2 cellular contexts compared by ENCODE assay signal in genomic region chr22:37589607-37590006, GRCh38.
TF ChIP-seq lines count a peak whose summit lies in the region.

No MANE protein-coding gene starts in this region.

TF ChIP-seq in IMR-90, 13 proteins besides CTCF, POLR2A, EP300 and RAD21:
- TF ChIP-seq CEBPB (IDR thresholded peaks at IDR 0.05; ENCODE audit: low read depth, low read length) (no peak), BHLHE40 (IDR thresholded peaks at IDR 0.05; ENCODE audit: low read depth, low read length) (no peak), NFE2L2 (IDR thresholded peaks at IDR 0.05; ENCODE audit: low read depth, low read length) (no peak), FOS (IDR thresholded peaks at IDR 0.05; ENCODE audit: low read depth, low read length) (no peak), MAFK (IDR thresholded peaks at IDR 0.05; ENCODE audit: low read depth, low read length) (no peak), RCOR1 (IDR thresholded peaks at IDR 0.05; ENCODE audit: insufficient replicate concordance, low read length) (no peak), MXI1 (IDR thresholded peaks at IDR 0.05; ENCODE audit: borderline replicate concordance, low read depth, low read length) (no peak)
- TF ChIP-seq, protein P1, sequence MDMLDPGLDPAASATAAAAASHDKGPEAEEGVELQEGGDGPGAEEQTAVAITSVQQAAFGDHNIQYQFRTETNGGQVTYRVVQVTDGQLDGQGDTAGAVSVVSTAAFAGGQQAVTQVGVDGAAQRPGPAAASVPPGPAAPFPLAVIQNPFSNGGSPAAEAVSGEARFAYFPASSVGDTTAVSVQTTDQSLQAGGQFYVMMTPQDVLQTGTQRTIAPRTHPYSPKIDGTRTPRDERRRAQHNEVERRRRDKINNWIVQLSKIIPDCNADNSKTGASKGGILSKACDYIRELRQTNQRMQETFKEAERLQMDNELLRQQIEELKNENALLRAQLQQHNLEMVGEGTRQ (IDR thresholded peaks at IDR 0.05; ENCODE audit: low read depth, low read length), result no peak

TF ChIP-seq in GM12878, 131 proteins besides CTCF, POLR2A, EP300 and RAD21:
- TF ChIP-seq ATF7 (IDR thresholded peaks at IDR 0.05; ENCODE audit: low read depth) (no peak), IKZF1 (conservative IDR thresholded peaks at IDR 0.05) (0 out of 2 replicates have a peak, but pooled peaks have one; percentile 7), HSF1 (IDR thresholded peaks at IDR 0.05; ENCODE audit: low read depth, low read length) (no peak)
TF ChIP-seq in GM12878: peak in this region for 1.
